ENCODE assay signal across 8 cellular contexts in the genomic region with DNA sequence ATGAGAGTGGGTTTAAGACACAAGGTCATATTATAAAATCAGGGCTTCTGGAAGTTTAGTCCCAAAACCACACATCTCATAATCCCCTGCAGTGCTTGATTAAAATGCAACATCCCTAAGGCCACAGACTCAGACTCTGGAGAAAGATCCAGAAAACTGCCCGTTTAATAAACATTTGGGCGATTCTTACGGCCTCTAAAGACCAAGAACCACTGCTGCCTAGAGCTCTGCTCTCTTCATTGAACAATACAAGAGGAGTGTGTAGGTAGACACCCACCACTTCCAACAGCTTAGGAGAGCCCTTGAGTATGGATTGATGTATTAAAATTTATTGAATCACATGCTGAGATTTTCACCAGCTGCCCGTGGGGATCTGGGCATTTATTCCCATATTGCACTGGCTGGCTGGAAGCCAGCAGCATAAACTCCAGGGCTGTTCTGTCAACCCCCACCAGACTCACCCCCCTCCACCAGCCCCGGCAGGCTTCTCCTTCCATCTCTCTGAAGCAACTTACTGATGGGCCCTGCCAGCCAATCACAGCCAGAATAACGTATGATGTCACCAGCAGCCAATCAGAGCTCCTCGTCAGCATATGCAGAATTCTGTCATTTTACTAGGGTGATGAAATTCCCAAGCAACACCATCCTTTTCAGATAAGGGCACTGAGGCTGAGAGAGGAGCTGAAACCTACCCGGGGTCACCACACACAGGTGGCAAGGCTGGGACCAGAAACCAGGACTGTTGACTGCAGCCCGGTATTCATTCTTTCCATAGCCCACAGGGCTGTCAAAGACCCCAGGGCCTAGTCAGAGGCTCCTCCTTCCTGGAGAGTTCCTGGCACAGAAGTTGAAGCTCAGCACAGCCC. TPM values are rescaled to one million over a fixed set of nuclear protein-coding genes. Genes with fewer than 3 reads are reported as not detected.
DNase-seq lines count a peak whose midpoint lies in the region; ATAC-seq and TF ChIP-seq lines count a peak whose summit lies in the region.

No MANE protein-coding gene starts in this region.

- H3K4me1 Mint-ChIP-seq in activated CD4-positive, alpha-beta memory T cell treated with anti-CD3 and anti-CD28 coated beads for 36 hours (ENCODE audit: low read depth) = no peaks in the 10 kb centered on the region
- H3K4me1 Mint-ChIP-seq in activated CD4-positive, alpha-beta memory T cell treated with anti-CD3 and anti-CD28 coated beads, Interleukin-2, amount 10 ng/mL, durations not matched to agents 7 days and 5 days = peaks cover 2% of the 10 kb centered on the region
- no peaks in the 10 kb centered on the region for H3K4me1 Mint-ChIP-seq in activated T-helper 1 cell treated with anti-CD3 and anti-CD28 coated beads, Interleukin-12 subunit alpha, Interleukin-12 subunit beta, Interleukin-2, Interleukin-4 antibody, amounts not matched to agents 30 ng/mL and 10 ng/mL and 1 ng/mL, durations not matched to agents 14 hours and 24 hours and 36 hours (ENCODE audit: low read depth)
- peaks cover 16% of the 10 kb centered on the region for H3K4me1 Mint-ChIP-seq in glutamatergic neuron (ENCODE audit: low read depth, unreplicated experiment)
- H3K4me1 Mint-ChIP-seq in immature natural killer cell = no peaks in the 10 kb centered on the region

- peaks cover 2% of the 10 kb centered on the region for H3K27me3 Mint-ChIP-seq in activated CD4-positive, alpha-beta memory T cell treated with anti-CD3 and anti-CD28 coated beads for 36 hours
- H3K27me3 Mint-ChIP-seq in activated CD4-positive, alpha-beta memory T cell treated with anti-CD3 and anti-CD28 coated beads, Interleukin-2, amount 10 ng/mL, durations not matched to agents 7 days and 5 days = peaks cover 11% of the 10 kb centered on the region
- peaks cover 6% of the 10 kb centered on the region for H3K27me3 Mint-ChIP-seq in activated T-helper 1 cell treated with anti-CD3 and anti-CD28 coated beads, Interleukin-12 subunit alpha, Interleukin-12 subunit beta, Interleukin-2, Interleukin-4 antibody, amounts not matched to agents 30 ng/mL and 10 ng/mL and 1 ng/mL, durations not matched to agents 14 hours and 24 hours and 36 hours (ENCODE audit: insufficient read depth)
- peaks cover 6% of the 10 kb centered on the region for H3K27me3 Mint-ChIP-seq in glutamatergic neuron (ENCODE audit: unreplicated experiment)
- H3K27me3 Mint-ChIP-seq in immature natural killer cell (ENCODE audit: low read depth in 3 of 3) = peaks cover 2 to 23% (median 8%) of the 10 kb centered on the region in 3 donors

- TF ChIP-seq CTCF in glutamatergic neuron (IDR thresholded peaks at IDR 0.05; ENCODE audit: partially characterized antibody, unreplicated experiment) = no peak

- CTCF ChIA-PET in activated CD4-positive, alpha-beta memory T cell treated with anti-CD3 and anti-CD28 coated beads for 36 hours (lab: Charles Lee) = interaction anchor here (0.9 to 8.7 kb wide), 5 partner anchors 8 to 159 kb away, joined by 3 to 237 read pairs (median 8); no protein-coding TSS in a partner anchor
- CTCF ChIA-PET in activated CD4-positive, alpha-beta memory T cell treated with anti-CD3 and anti-CD28 coated beads, Interleukin-2, amount 10 ng/mL, durations not matched to agents 7 days and 5 days (lab: Charles Lee) = interaction anchor here (1.3 to 7.9 kb wide), 6 partner anchors 41 to 158 kb away, joined by 3 to 96 read pairs (median 24); no protein-coding TSS in a partner anchor

- no peaks in the 10 kb centered on the region for H3K9me3 Mint-ChIP-seq in activated CD4-positive, alpha-beta memory T cell treated with anti-CD3 and anti-CD28 coated beads for 36 hours
- no peaks in the 10 kb centered on the region for H3K9me3 Mint-ChIP-seq in activated CD4-positive, alpha-beta memory T cell treated with anti-CD3 and anti-CD28 coated beads, Interleukin-2, amount 10 ng/mL, durations not matched to agents 7 days and 5 days
- no peaks in the 10 kb centered on the region for H3K9me3 Mint-ChIP-seq in activated T-helper 1 cell treated with anti-CD3 and anti-CD28 coated beads, Interleukin-12 subunit alpha, Interleukin-12 subunit beta, Interleukin-2, Interleukin-4 antibody, amounts not matched to agents 30 ng/mL and 10 ng/mL and 1 ng/mL, durations not matched to agents 14 hours and 24 hours and 36 hours
- H3K9me3 Mint-ChIP-seq in glutamatergic neuron (ENCODE audit: unreplicated experiment) (peaks cover 1% of the 10 kb centered on the region), immature natural killer cell (peaks cover 0 to 2% (median 0%) of the 10 kb centered on the region in 6 donors)

- ATAC-seq in HG03135 (IDR thresholded peaks at IDR 0.05; ENCODE audit: unreplicated experiment) = no peak

- DNase-seq in activated CD4-positive, alpha-beta memory T cell treated with anti-CD3 and anti-CD28 coated beads for 36 hours = peak; percentile 57
- no peak for DNase-seq in activated CD4-positive, alpha-beta memory T cell treated with anti-CD3 and anti-CD28 coated beads, Interleukin-2, amount 10 ng/mL, durations not matched to agents 7 days and 5 days
- DNase-seq in NCI-H1694 treated with DMSO at 0.1 percent for 48 hours (lab: John Stamatoyannopoulos, UW) = peak; percentile 49
- DNase-seq in activated T-helper 1 cell treated with anti-CD3 and anti-CD28 coated beads, Interleukin-12 subunit alpha, Interleukin-12 subunit beta, Interleukin-2, Interleukin-4 antibody, amounts not matched to agents 30 ng/mL and 10 ng/mL and 1 ng/mL, durations not matched to agents 14 hours and 24 hours and 36 hours (ENCODE audit: low spot score) = no peak
- peak; percentile 79 for DNase-seq in glutamatergic neuron
- peak; percentile 87 to 99 (median 92) for DNase-seq in posterior cingulate gyrus
- no peak for DNase-seq in immature natural killer cell

- no peak overlapping the region for H3K27ac Mint-ChIP-seq in activated CD4-positive, alpha-beta memory T cell treated with anti-CD3 and anti-CD28 coated beads for 36 hours
- no peak overlapping the region for H3K27ac Mint-ChIP-seq in activated CD4-positive, alpha-beta memory T cell treated with anti-CD3 and anti-CD28 coated beads, Interleukin-2, amount 10 ng/mL, durations not matched to agents 7 days and 5 days
- H3K27ac Mint-ChIP-seq in activated T-helper 1 cell treated with anti-CD3 and anti-CD28 coated beads, Interleukin-12 subunit alpha, Interleukin-12 subunit beta, Interleukin-2, Interleukin-4 antibody, amounts not matched to agents 30 ng/mL and 10 ng/mL and 1 ng/mL, durations not matched to agents 14 hours and 24 hours and 36 hours = peak overlapping the region; percentile 14
- peak overlapping the region; percentile 95 for H3K27ac Mint-ChIP-seq in glutamatergic neuron (ENCODE audit: unreplicated experiment)
- H3K27ac Mint-ChIP-seq in immature natural killer cell = peak overlapping the region in 1 of 6 donors; percentile 7

- intact Hi-C loops in activated CD4-positive, alpha-beta memory T cell treated with anti-CD3 and anti-CD28 coated beads for 36 hours (cut with micrococcal nuclease) = no loop called here
- intact Hi-C loops in activated T-helper 1 cell treated with anti-CD3 and anti-CD28 coated beads, Interleukin-12 subunit alpha, Interleukin-12 subunit beta, Interleukin-2, Interleukin-4 antibody, amounts not matched to agents 30 ng/mL and 10 ng/mL and 1 ng/mL, durations not matched to agents 14 hours and 24 hours and 36 hours (cut with micrococcal nuclease) = loop anchor here (5.0 kb wide), 1 partner anchor 298 kb away; no protein-coding TSS in a partner anchor
- intact Hi-C loops in posterior cingulate gyrus (cut with DNase I) = loop anchor here (2.0 to 5.0 kb wide), 2 partner anchors 17 to 133 kb away; a partner anchor contains a TSS

- no peak overlapping the region for H3K4me3 Mint-ChIP-seq in activated CD4-positive, alpha-beta memory T cell treated with anti-CD3 and anti-CD28 coated beads for 36 hours
- no peak overlapping the region for H3K4me3 Mint-ChIP-seq in activated CD4-positive, alpha-beta memory T cell treated with anti-CD3 and anti-CD28 coated beads, Interleukin-2, amount 10 ng/mL, durations not matched to agents 7 days and 5 days
- H3K4me3 Mint-ChIP-seq in activated T-helper 1 cell treated with anti-CD3 and anti-CD28 coated beads, Interleukin-12 subunit alpha, Interleukin-12 subunit beta, Interleukin-2, Interleukin-4 antibody, amounts not matched to agents 30 ng/mL and 10 ng/mL and 1 ng/mL, durations not matched to agents 14 hours and 24 hours and 36 hours = no peak overlapping the region
- H3K4me3 Mint-ChIP-seq in glutamatergic neuron (ENCODE audit: unreplicated experiment) (peak overlapping the region; percentile 56), immature natural killer cell (no peak overlapping the region)

- H3K36me3 Mint-ChIP-seq in activated CD4-positive, alpha-beta memory T cell treated with anti-CD3 and anti-CD28 coated beads for 36 hours = no peaks in the 10 kb centered on the region
- no peaks in the 10 kb centered on the region for H3K36me3 Mint-ChIP-seq in activated CD4-positive, alpha-beta memory T cell treated with anti-CD3 and anti-CD28 coated beads, Interleukin-2, amount 10 ng/mL, durations not matched to agents 7 days and 5 days (ENCODE audit: low read depth)
- no peaks in the 10 kb centered on the region for H3K36me3 Mint-ChIP-seq in activated T-helper 1 cell treated with anti-CD3 and anti-CD28 coated beads, Interleukin-12 subunit alpha, Interleukin-12 subunit beta, Interleukin-2, Interleukin-4 antibody, amounts not matched to agents 30 ng/mL and 10 ng/mL and 1 ng/mL, durations not matched to agents 14 hours and 24 hours and 36 hours (ENCODE audit: low read depth)
- no peaks in the 10 kb centered on the region for H3K36me3 Mint-ChIP-seq in glutamatergic neuron (ENCODE audit: unreplicated experiment)
- no peaks in the 10 kb centered on the region for H3K36me3 Mint-ChIP-seq in immature natural killer cell

- POLR2A ChIA-PET in activated CD4-positive, alpha-beta memory T cell treated with anti-CD3 and anti-CD28 coated beads for 36 hours (lab: Charles Lee) = interaction anchor here (0.6 to 1.3 kb wide), 2 partner anchors 14 to 17 kb away, joined by 3 to 4 read pairs; no protein-coding TSS in a partner anchor
- POLR2A ChIA-PET in activated CD4-positive, alpha-beta memory T cell treated with anti-CD3 and anti-CD28 coated beads, Interleukin-2, amount 10 ng/mL, durations not matched to agents 7 days and 5 days (lab: Charles Lee) = interaction anchor here (1.4 to 2.7 kb wide), 2 partner anchors 18 to 132 kb away, joined by 3 to 16 read pairs; a partner anchor contains a TSS

RNA-seq across cellular contexts. Expression of a gene that starts 0.7 kb away (rescaled TPM):
- under 1 TPM; 0.41 to 0.48 TPM for total RNA-seq in activated CD4-positive, alpha-beta memory T cell treated with anti-CD3 and anti-CD28 coated beads for 36 hours
- under 1 TPM; 0.25 to 0.30 TPM for total RNA-seq in activated CD4-positive, alpha-beta memory T cell treated with anti-CD3 and anti-CD28 coated beads, Interleukin-2, amount 10 ng/mL, durations not matched to agents 7 days and 5 days
- 0.29 TPM in 1 of 2 replicates, not detected in the other for total RNA-seq in activated T-helper 1 cell treated with anti-CD3 and anti-CD28 coated beads, Interleukin-12 subunit alpha, Interleukin-12 subunit beta, Interleukin-2, Interleukin-4 antibody, amounts not matched to agents 30 ng/mL and 10 ng/mL and 1 ng/mL, durations not matched to agents 14 hours and 24 hours and 36 hours
- total RNA-seq in glutamatergic neuron (ENCODE audit: unreplicated experiment) = 4.6 TPM
- 1 to 10 TPM in 2 of 3 donors, under 1 TPM in 1; 0.64 to 1.1 (median 1.0) TPM for polyA plus RNA-seq in immature natural killer cell

RNA-seq across cellular contexts. Expression of a gene that starts 18.0 kb away (rescaled TPM):
- 100 to 1,000 TPM; 915 to 922 TPM for total RNA-seq in activated CD4-positive, alpha-beta memory T cell treated with anti-CD3 and anti-CD28 coated beads for 36 hours
- 1,000 to 10,000 TPM; 1,164 to 1,189 TPM for total RNA-seq in activated CD4-positive, alpha-beta memory T cell treated with anti-CD3 and anti-CD28 coated beads, Interleukin-2, amount 10 ng/mL, durations not matched to agents 7 days and 5 days
- 566 and 580 TPM in 2 replicates for total RNA-seq in activated T-helper 1 cell treated with anti-CD3 and anti-CD28 coated beads, Interleukin-12 subunit alpha, Interleukin-12 subunit beta, Interleukin-2, Interleukin-4 antibody, amounts not matched to agents 30 ng/mL and 10 ng/mL and 1 ng/mL, durations not matched to agents 14 hours and 24 hours and 36 hours
- total RNA-seq in glutamatergic neuron (ENCODE audit: unreplicated experiment) = 885 TPM
- polyA plus RNA-seq in immature natural killer cell = 1,000 to 10,000 TPM; 1,906 to 2,262 (median 2,182) TPM

RNA-seq across cellular contexts. Expression of a gene that starts 32.0 kb away (rescaled TPM):
- total RNA-seq in activated CD4-positive, alpha-beta memory T cell treated with anti-CD3 and anti-CD28 coated beads for 36 hours = under 1 TPM; 0.10 to 0.21 TPM
- total RNA-seq in activated CD4-positive, alpha-beta memory T cell treated with anti-CD3 and anti-CD28 coated beads, Interleukin-2, amount 10 ng/mL, durations not matched to agents 7 days and 5 days = not detected
- total RNA-seq in activated T-helper 1 cell treated with anti-CD3 and anti-CD28 coated beads, Interleukin-12 subunit alpha, Interleukin-12 subunit beta, Interleukin-2, Interleukin-4 antibody, amounts not matched to agents 30 ng/mL and 10 ng/mL and 1 ng/mL, durations not matched to agents 14 hours and 24 hours and 36 hours = 0.23 and 0.24 TPM in 2 replicates
- total RNA-seq in glutamatergic neuron (ENCODE audit: unreplicated experiment) = 1.3 TPM
- polyA plus RNA-seq in immature natural killer cell = not detected

RNA-seq across cellular contexts. Expression of a gene that starts 58.1 kb away (rescaled TPM):
- total RNA-seq in activated CD4-positive, alpha-beta memory T cell treated with anti-CD3 and anti-CD28 coated beads for 36 hours = 10 to 100 TPM; 11.9 to 12.1 TPM
- total RNA-seq in activated CD4-positive, alpha-beta memory T cell treated with anti-CD3 and anti-CD28 coated beads, Interleukin-2, amount 10 ng/mL, durations not matched to agents 7 days and 5 days = 1 to 10 TPM; 5.2 to 5.4 TPM
- 9.0 and 14.2 TPM in 2 replicates for total RNA-seq in activated T-helper 1 cell treated with anti-CD3 and anti-CD28 coated beads, Interleukin-12 subunit alpha, Interleukin-12 subunit beta, Interleukin-2, Interleukin-4 antibody, amounts not matched to agents 30 ng/mL and 10 ng/mL and 1 ng/mL, durations not matched to agents 14 hours and 24 hours and 36 hours
- total RNA-seq in glutamatergic neuron (ENCODE audit: unreplicated experiment) = 9.7 TPM
- polyA plus RNA-seq in immature natural killer cell = 1 to 10 TPM; 3.2 to 6.2 (median 3.9) TPM

Comparison
In these comparisons a context has a peak if more than half of its experiments do, and no peak if none do; other contexts are left out.
1. DNase-seq: peak in activated CD4-positive, alpha-beta memory T cell treated with anti-CD3 and anti-CD28 coated beads for 36 hours (single experiment), NCI-H1694 treated with DMSO at 0.1 percent for 48 hours (single experiment), glutamatergic neuron (single experiment) and posterior cingulate gyrus (10 of 10); none in activated CD4-positive, alpha-beta memory T cell treated with anti-CD3 and anti-CD28 coated beads, Interleukin-2, amount 10 ng/mL, durations not matched to agents 7 days and 5 days (single experiment), activated T-helper 1 cell treated with anti-CD3 and anti-CD28 coated beads, Interleukin-12 subunit alpha, Interleukin-12 subunit beta, Interleukin-2, Interleukin-4 antibody, amounts not matched to agents 30 ng/mL and 10 ng/mL and 1 ng/mL, durations not matched to agents 14 hours and 24 hours and 36 hours (single experiment) and immature natural killer cell (0 of 3).
2. H3K27ac Mint-ChIP-seq: peak in activated T-helper 1 cell treated with anti-CD3 and anti-CD28 coated beads, Interleukin-12 subunit alpha, Interleukin-12 subunit beta, Interleukin-2, Interleukin-4 antibody, amounts not matched to agents 30 ng/mL and 10 ng/mL and 1 ng/mL, durations not matched to agents 14 hours and 24 hours and 36 hours (single experiment) and glutamatergic neuron (single experiment); none in activated CD4-positive, alpha-beta memory T cell treated with anti-CD3 and anti-CD28 coated beads for 36 hours (single experiment) and activated CD4-positive, alpha-beta memory T cell treated with anti-CD3 and anti-CD28 coated beads, Interleukin-2, amount 10 ng/mL, durations not matched to agents 7 days and 5 days (single experiment).